In the genomic region with DNA sequence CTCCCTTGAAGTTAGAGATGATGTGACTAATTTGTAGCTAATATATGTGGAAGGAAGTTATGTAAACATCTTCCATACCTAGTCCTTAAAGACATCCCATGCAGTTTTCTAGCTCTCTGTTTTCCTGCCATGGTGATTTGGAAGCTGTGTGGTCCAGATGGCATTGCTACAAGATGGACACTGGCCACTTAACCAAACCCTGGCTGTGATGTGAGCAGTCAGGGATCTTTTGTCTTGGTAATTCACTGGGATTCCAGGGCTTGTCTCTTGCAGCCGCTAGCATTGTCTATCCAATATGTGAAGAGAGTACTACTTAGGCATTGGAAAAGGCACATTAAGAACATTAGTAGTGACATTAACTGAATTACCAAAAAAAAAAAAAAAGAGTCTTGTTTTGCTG, we compare ENCODE assay signal across 18 cellular contexts.
A peak's percentile ranks its signal among the peaks of the same experiment; 100 is the strongest.
DNase-seq lines count a peak whose midpoint lies in the region; ATAC-seq and TF ChIP-seq lines count a peak whose summit lies in the region.
"Had no signal": no experiment of that assay in that cellular context is flagged by ENCODE, and none has a peak within 500 bp of the region (broad histone marks: within the 10 kb centered on the region; RNA-seq: fewer than 3 reads in every experiment).

No MANE protein-coding gene starts in this region.

- H3K4ac ChIP-seq in H9 (ENCODE audit: low read depth, low read length): no peak overlapping the region

- no peak overlapping the region for H3T11ph ChIP-seq in H9 (ENCODE audit: low read length)

- H3K4me1 ChIP-seq in H9 (ENCODE audit: insufficient read depth, low read length): no peaks in the 10 kb centered on the region; the same call in 1 of the 2 replicates
- no peaks in the 10 kb centered on the region for H3K4me1 ChIP-seq in foreskin keratinocyte
- H3K4me1 ChIP-seq: A549 had no signal

- DNase-seq in H9 (peak; percentile 71), glutamatergic neuron (no peak), medulla oblongata (ENCODE audit: extremely low spot score) (peak; percentile 16), retina (peak; percentile 28), foreskin keratinocyte (no peak)
- DNase-seq: GM23248, Kasumi-1, NCI-H1417, NCI-H1694 treated with DMSO at 0.1 percent for 48 hours, NCI-H446, NCI-H526, PC-3, Right ventricle myocardium superior had no signal

- H3K27ac Mint-ChIP-seq in H9: peak overlapping the region; percentile 9 to 72 (median 28); a peak in 4 of 7 replicates
- H3K27ac Mint-ChIP-seq in glutamatergic neuron (ENCODE audit: unreplicated experiment): peak overlapping the region; percentile 22
- H3K27ac Mint-ChIP-seq: B cell, CD14-positive monocyte had no signal

- H3K27ac ChIP-seq in H9 (ENCODE audit: insufficient read length, low read depth, low read length) (no peak overlapping the region), foreskin keratinocyte (no peak overlapping the region)
- H3K27ac ChIP-seq: A549, GM23248 had no signal

- no peak overlapping the region for H4K8ac ChIP-seq in H9 (replicated peaks; ENCODE audit: insufficient read length, low read depth, low read length)

- H4K20me1 ChIP-seq in H9 (ENCODE audit: control insufficient read depth, insufficient read depth, insufficient read length): no peaks in the 10 kb centered on the region

- H4K5ac ChIP-seq in H9 (ENCODE audit: insufficient read length, low read depth, low read length): no peak overlapping the region

- no peak overlapping the region for H3K4me2 ChIP-seq in H9 (ENCODE audit: insufficient read depth, insufficient read length, low read length)
- H3K4me2 ChIP-seq: A549 had no signal

- TF ChIP-seq CTCF in H9 (conservative IDR thresholded peaks at IDR 0.05) (no peak), glutamatergic neuron (IDR thresholded peaks at IDR 0.05; ENCODE audit: partially characterized antibody, unreplicated experiment) (no peak), foreskin keratinocyte (conservative IDR thresholded peaks at IDR 0.05) (no peak)

- no peak overlapping the region for H3K9ac ChIP-seq in H9 (ENCODE audit: extremely low read depth, insufficient read length, low read length)
- H3K9ac ChIP-seq: GM23248 had no signal

- no peak overlapping the region for H2BK15ac ChIP-seq in H9 (ENCODE audit: low read depth, low read length)

- H2BK12ac ChIP-seq in H9 (ENCODE audit: insufficient read length, low read depth, low read length): no peak overlapping the region

- ATAC-seq in foreskin keratinocyte (no peak), HG03025 (IDR thresholded peaks at IDR 0.05; ENCODE audit: low FRiP score, unreplicated experiment) (no peak), HG02970 (IDR thresholded peaks at IDR 0.05; ENCODE audit: low FRiP score, unreplicated experiment) (no peak)
- ATAC-seq: A549, PC-3 had no signal

- H3K9me3 ChIP-seq in H9 (ENCODE audit: control insufficient read depth, low read depth, low read length): no peaks in the 10 kb centered on the region
- H3K9me3 ChIP-seq: A549 had no signal

- no peak overlapping the region for H3K4me3 Mint-ChIP-seq in H9
- H3K4me3 Mint-ChIP-seq in glutamatergic neuron (ENCODE audit: unreplicated experiment): no peak overlapping the region
- H3K4me3 Mint-ChIP-seq: B cell, CD14-positive monocyte had no signal

- no peak overlapping the region for H2BK20ac ChIP-seq in H9 (ENCODE audit: low read depth, low read length, poor library complexity, severe bottlenecking)

- H3K79me1 ChIP-seq in H9 (ENCODE audit: insufficient read depth, low read depth, low read length, poor library complexity, severe bottlenecking): no peaks in the 10 kb centered on the region

- no peaks in the 10 kb centered on the region for H3K79me2 ChIP-seq in H9 (ENCODE audit: insufficient read depth, low read length)

- WGBS in H9 (ENCODE audit: extremely low coverage, insufficient read length, low lambda C conversion rate): no CpG with 5 or more reads among the region's 1 CpG

- no peak overlapping the region for H3K14ac ChIP-seq in H9 (ENCODE audit: insufficient read depth, low read length)

- H2BK5ac ChIP-seq in H9 (ENCODE audit: insufficient read length, low read length): no peak overlapping the region

- H2AFZ ChIP-seq in H9 (ENCODE audit: low read length): no peak overlapping the region
- H2AFZ ChIP-seq: GM23248 had no signal

- H3K27me3 ChIP-seq in H9 (ENCODE audit: insufficient read depth, low read length) (no peaks in the 10 kb centered on the region), foreskin keratinocyte (no peaks in the 10 kb centered on the region)

- H3K18ac ChIP-seq in H9 (ENCODE audit: insufficient read length, low read depth, low read length): no peak overlapping the region

- no peaks in the 10 kb centered on the region for H3K23me2 ChIP-seq in H9 (ENCODE audit: insufficient read length, low read depth, low read length, poor library complexity, severe bottlenecking)

- no peak overlapping the region for H2AK5ac ChIP-seq in H9 (ENCODE audit: insufficient read length, low read length)

- H3K9me3 Mint-ChIP-seq in H9: no peaks in the 10 kb centered on the region
- no peaks in the 10 kb centered on the region for H3K9me3 Mint-ChIP-seq in glutamatergic neuron (ENCODE audit: unreplicated experiment)

- H3K27me3 Mint-ChIP-seq in H9 (ENCODE audit: low read depth): no peaks in the 10 kb centered on the region
- H3K27me3 Mint-ChIP-seq in glutamatergic neuron (ENCODE audit: unreplicated experiment): no peaks in the 10 kb centered on the region

- no peak overlapping the region for H2BK120ac ChIP-seq in H9 (ENCODE audit: low read depth, low read length, poor library complexity, severe bottlenecking)

- H4K91ac ChIP-seq in H9 (ENCODE audit: insufficient read length, low read depth, low read length): no peak overlapping the region

- no peak overlapping the region for H3K23ac ChIP-seq in H9 (ENCODE audit: insufficient read length, low read depth, low read length)

- no peak overlapping the region for H3K56ac ChIP-seq in H9 (ENCODE audit: insufficient read length, low read depth, low read length)

- H3K4me1 Mint-ChIP-seq in H9: peaks cover 9 to 11% of the 10 kb centered on the region in 2 experiments
- peaks cover 3% of the 10 kb centered on the region for H3K4me1 Mint-ChIP-seq in glutamatergic neuron (ENCODE audit: low read depth, unreplicated experiment)
- H3K4me1 Mint-ChIP-seq: B cell, CD14-positive monocyte had no signal

- H3K36me3 Mint-ChIP-seq in H9 (ENCODE audit: insufficient read depth in 1 of 3, low read depth in 3 of 3): no peaks in the 10 kb centered on the region; a peak in 1 of 7 replicates
- H3K36me3 Mint-ChIP-seq in glutamatergic neuron (ENCODE audit: unreplicated experiment): no peaks in the 10 kb centered on the region
- H3K36me3 Mint-ChIP-seq: CD14-positive monocyte had no signal

Comparison
In these comparisons a context has a peak if more than half of its experiments do, and no peak if none do; other contexts are left out.
1. DNase-seq: peak in H9 (single experiment), medulla oblongata (single experiment) and retina (single experiment); none in glutamatergic neuron (single experiment) and foreskin keratinocyte (0 of 2).